In the genomic region with DNA sequence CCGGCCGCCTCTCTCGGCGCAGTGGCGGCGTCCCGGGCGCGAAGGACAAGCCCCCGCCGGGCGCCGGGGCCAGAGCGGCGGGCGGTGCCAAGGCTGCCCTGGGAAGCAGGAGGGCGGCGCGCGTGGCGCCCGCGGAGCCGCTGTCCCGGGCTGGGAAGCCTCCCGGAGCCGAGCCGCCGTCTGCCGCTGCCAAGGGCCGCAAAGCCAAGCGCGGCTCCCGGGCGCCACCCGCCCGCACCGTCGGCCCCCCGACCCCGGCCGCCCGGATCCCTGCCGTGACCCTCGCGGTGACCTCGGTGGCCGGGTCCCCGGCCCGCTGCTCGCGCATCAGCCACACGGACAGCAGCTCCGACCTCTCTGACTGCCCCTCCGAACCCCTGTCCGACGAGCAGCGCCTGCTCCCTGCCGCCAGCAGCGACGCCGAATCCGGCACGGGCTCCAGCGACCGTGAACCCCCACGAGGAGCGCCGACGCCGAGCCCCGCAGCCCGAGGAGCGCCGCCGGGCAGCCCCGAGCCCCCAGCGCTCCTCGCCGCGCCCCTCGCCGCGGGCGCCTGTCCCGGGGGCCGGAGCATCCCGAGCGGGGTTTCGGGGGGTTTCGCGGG, we compare ENCODE assay signal across 8 cellular contexts. TPM values are rescaled to one million over a fixed set of nuclear protein-coding genes. Genes with fewer than 3 reads are reported as not detected.
A peak's percentile ranks its signal among the peaks of the same experiment; 100 is the strongest.
DNase-seq lines count a peak whose midpoint lies in the region; ATAC-seq and TF ChIP-seq lines count a peak whose summit lies in the region.

No MANE protein-coding gene starts in this region.

- DNase-seq in COLO668 (lab: John Stamatoyannopoulos, UW; ENCODE audit: unreplicated experiment) (peak; percentile 79), H7 (peak; percentile 73), foreskin keratinocyte (no peak), trophoblast cell (no peak), NCI-H226 (no peak), COR-L47 (lab: John Stamatoyannopoulos, UW) (no peak)

- H2BK120ac ChIP-seq in trophoblast cell (ENCODE audit: insufficient read depth, low read length, poor library complexity) = no peak overlapping the region

- H2BK5ac ChIP-seq in trophoblast cell (ENCODE audit: low read depth, low read length, poor library complexity) = no peak overlapping the region

- peak overlapping the region; percentile 44 for H2AFZ ChIP-seq in trophoblast cell (ENCODE audit: insufficient read depth, low read length, poor library complexity)

- H3K23ac ChIP-seq in trophoblast cell (ENCODE audit: low read length) = no peak overlapping the region

- peak overlapping the region; percentile 24 for H4K12ac ChIP-seq in trophoblast cell (ENCODE audit: low read depth, low read length)

- ATAC-seq in foreskin keratinocyte (peak; percentile 3), HG03469 (IDR thresholded peaks at IDR 0.05; ENCODE audit: unreplicated experiment) (no peak)

- H2BK12ac ChIP-seq in trophoblast cell (ENCODE audit: low read length) = no peak overlapping the region

- TF ChIP-seq CTCF in WI38 (IDR thresholded peaks at IDR 0.05; ENCODE audit: low read depth, low read length) (no peak), foreskin keratinocyte (conservative IDR thresholded peaks at IDR 0.05) (no peak)

- peaks cover 2% of the 10 kb centered on the region for H3K9me3 ChIP-seq in trophoblast cell (ENCODE audit: insufficient read depth, low read depth, low read length)

- peaks cover 3% of the 10 kb centered on the region for H3K79me1 ChIP-seq in trophoblast cell (ENCODE audit: low read length)

- H3K4ac ChIP-seq in trophoblast cell (ENCODE audit: low read depth, low read length) = peak overlapping the region; percentile 22

- H3K79me2 ChIP-seq in trophoblast cell (ENCODE audit: control insufficient read depth, insufficient read depth, low read length, poor library complexity) = peaks cover 2% of the 10 kb centered on the region

- H3K18ac ChIP-seq in trophoblast cell (ENCODE audit: low read length) = peak overlapping the region; percentile 77

- peak overlapping the region; percentile 38 for H4K91ac ChIP-seq in trophoblast cell (ENCODE audit: low read depth, low read length)

- peak overlapping the region; percentile 60 for H3K4me3 ChIP-seq in H7 (ENCODE audit: insufficient read depth, low read depth, low read length)
- H3K4me3 ChIP-seq in WI38 (ENCODE audit: low read depth, low read length) = peak overlapping the region; percentile 92
- peak overlapping the region; percentile 73 for H3K4me3 ChIP-seq in trophoblast cell (ENCODE audit: low read depth, low read length)

- H2AK5ac ChIP-seq in trophoblast cell (ENCODE audit: low read length) = no peak overlapping the region

- H3K27me3 ChIP-seq in H7 (ENCODE audit: control insufficient read depth, insufficient read depth, low read length) = peaks cover 26% of the 10 kb centered on the region
- no peaks in the 10 kb centered on the region for H3K27me3 ChIP-seq in foreskin keratinocyte
- peaks cover 15% of the 10 kb centered on the region for H3K27me3 ChIP-seq in trophoblast cell (ENCODE audit: insufficient read depth, low read length)

- H3K4me2 ChIP-seq in trophoblast cell (ENCODE audit: low read length) = peak overlapping the region; percentile 94

- no CpG with 5 or more reads among the region's 92 CpGs for WGBS in trophoblast cell (ENCODE audit: extremely low coverage, insufficient coverage, insufficient read length)

- no peak overlapping the region for H3K14ac ChIP-seq in trophoblast cell (ENCODE audit: low read length)

- peak overlapping the region; percentile 15 for H4K8ac ChIP-seq in trophoblast cell (ENCODE audit: low read depth, low read length)

- peak overlapping the region; percentile 82 for H3K27ac ChIP-seq in foreskin keratinocyte
- no peak overlapping the region for H3K27ac ChIP-seq in trophoblast cell (ENCODE audit: low read depth, low read length)

- H3K9ac ChIP-seq in trophoblast cell (ENCODE audit: low read length) = no peak overlapping the region

- H3K36me3 ChIP-seq in H7 (replicated peaks; ENCODE audit: control insufficient read depth, insufficient read depth, low read length) (no peaks in the 10 kb centered on the region), trophoblast cell (ENCODE audit: control insufficient read depth in 1 of 2, insufficient read depth in 2 of 2, low read length in 2 of 2) (no peaks in the 10 kb centered on the region)

- H3K4me1 ChIP-seq in foreskin keratinocyte (peaks cover 4% of the 10 kb centered on the region), trophoblast cell (ENCODE audit: control insufficient read depth in 1 of 2, insufficient read depth in 2 of 2, low read length in 2 of 2) (peaks cover 14 to 17% of the 10 kb centered on the region in 2 experiments)

RNA-seq across cellular contexts. Expression of gene MTCL1, which starts 0.7 kb away (rescaled TPM):
- total RNA-seq in H7 (2014; rRNA removed; shearing (Covaris generic)) = 16.0 and 24.6 TPM in 2 replicates
- total RNA-seq in foreskin keratinocyte = 24.4 and 28.8 TPM in 2 replicates
- 6.9 and 8.4 TPM in 2 replicates for polyA plus RNA-seq in foreskin keratinocyte
- 3.0 and 3.4 TPM in 2 replicates for polyA plus RNA-seq in trophoblast cell (2013)

Comparison
In these comparisons a context has a peak if more than half of its experiments do, and no peak if none do; other contexts are left out.
1. DNase-seq: peak in COLO668 (single experiment) and H7 (single experiment); none in foreskin keratinocyte (0 of 2), trophoblast cell (0 of 2), NCI-H226 (single experiment) and COR-L47 (single experiment).
2. Peak in every context shown above with its lines, with median percentiles within 50 percentile points of each other: H3K4me3 ChIP-seq.